8 cellular contexts compared by ENCODE assay signal in genomic region chr2:46329803-46330775, GRCh38. TPM values are rescaled to one million over a fixed set of nuclear protein-coding genes. Genes with fewer than 3 reads are reported as not detected.
DNase-seq lines count a peak whose midpoint lies in the region; ATAC-seq and TF ChIP-seq lines count a peak whose summit lies in the region.

No MANE protein-coding gene starts in this region.

- DNase-seq in HCEC 1CT: peak; percentile 96
- DNase-seq in foreskin fibroblast: peak; percentile 83 to 91
- no peak for DNase-seq in left lobe of liver (ENCODE audit: low spot score)
- no peak for DNase-seq in activated effector memory CD4-positive, alpha-beta T cell treated with anti-CD3 and anti-CD28 coated beads, Interleukin-2, amount 50 U/mL, for 16 hours

- peaks cover 63 to 84% (median 73%) of the 10 kb centered on the region in 3 donors for H3K4me1 ChIP-seq in skeletal muscle tissue (ENCODE audit: control insufficient read depth in 3 of 3, insufficient read depth in 3 of 3, low read length in 3 of 3)

- H3K4me3 ChIP-seq in foreskin fibroblast (ENCODE audit: low read depth in 1 of 2, low read length in 2 of 2): no peak overlapping the region
- H3K4me3 ChIP-seq in skeletal muscle tissue (ENCODE audit: low read length in 3 of 3): no peak overlapping the region

- H3K9ac ChIP-seq in skeletal muscle tissue (ENCODE audit: low read depth in 1 of 3, low read length in 3 of 3): no peak overlapping the region

- no peaks in the 10 kb centered on the region for H3K27me3 ChIP-seq in skeletal muscle tissue (ENCODE audit: control insufficient read depth in 3 of 3, insufficient read depth in 3 of 3, low read length in 3 of 3)

- peak overlapping the region; percentile 43 for H3K27ac ChIP-seq in skeletal muscle tissue (ENCODE audit: low read depth, low read length)

- ATAC-seq in SK-N-SH treated with all-trans-retinoic acid at 6 μM for 48 hours (peak; percentile 32), HG03095 (IDR thresholded peaks at IDR 0.05; ENCODE audit: unreplicated experiment) (no peak), left lobe of liver (no peak), GM21723 (IDR thresholded peaks at IDR 0.05; ENCODE audit: unreplicated experiment) (no peak)

- no peak for TF ChIP-seq CTCF in foreskin fibroblast (IDR thresholded peaks at IDR 0.05; ENCODE audit: low read depth, low read length)

- H3K36me3 ChIP-seq in skeletal muscle tissue (ENCODE audit: control insufficient read depth in 3 of 3, insufficient read depth in 3 of 3, low read length in 3 of 3): no peaks in the 10 kb centered on the region

- H3K9me3 ChIP-seq in skeletal muscle tissue (ENCODE audit: control insufficient read depth in 3 of 3, low read length in 3 of 3): no peaks in the 10 kb centered on the region

TF ChIP-seq in SK-N-SH treated with all-trans-retinoic acid at 6 μM for 48 hours, 23 proteins besides CTCF, POLR2A, EP300 and RAD21:
- TF ChIP-seq CSRNP3 (CRISPR knock-in tag; IDR thresholded peaks at IDR 0.05) (no peak), ZFP3 (CRISPR knock-in tag; IDR thresholded peaks at IDR 0.05) (peak; percentile 13; the same call in 1 of the 2 replicates), ZNF70 (CRISPR knock-in tag; IDR thresholded peaks at IDR 0.05) (no peak), OSR1 (CRISPR knock-in tag; IDR thresholded peaks at IDR 0.05) (no peak), PATZ1 (CRISPR knock-in tag; IDR thresholded peaks at IDR 0.05; ENCODE audit: borderline replicate concordance) (no peak; the same call in 1 of the 2 replicates), ISL1 (CRISPR knock-in tag; IDR thresholded peaks at IDR 0.05) (peak; percentile 70), TCF4 (CRISPR knock-in tag; IDR thresholded peaks at IDR 0.05; ENCODE audit: borderline replicate concordance) (no peak), POU6F1 (CRISPR knock-in tag; IDR thresholded peaks at IDR 0.05; ENCODE audit: borderline replicate concordance, low read depth) (no peak), PPARA (CRISPR knock-in tag; IDR thresholded peaks at IDR 0.05; ENCODE audit: borderline replicate concordance) (no peak), ZNF8 (CRISPR knock-in tag; IDR thresholded peaks at IDR 0.05) (no peak), ZFP30 (CRISPR knock-in tag; IDR thresholded peaks at IDR 0.05) (no peak), CREB5 (CRISPR knock-in tag; IDR thresholded peaks at IDR 0.05; ENCODE audit: low read depth) (peak; percentile 54; the same call in 1 of the 2 replicates), TSHZ2 (CRISPR knock-in tag; IDR thresholded peaks at IDR 0.05) (no peak), CSDC2 (CRISPR knock-in tag; IDR thresholded peaks at IDR 0.05) (0 out of 2 replicates have a peak, but pooled peaks have one; percentile 62)

RNA-seq across cellular contexts. Expression of gene EPAS1, which starts 32.9 kb away (rescaled TPM):
- total RNA-seq in skeletal muscle tissue (13.6 TPM), left lobe of liver (127 TPM)

Comparison
In these comparisons a context has a peak if more than half of its experiments do, and no peak if none do; other contexts are left out.
1. DNase-seq: peak in HCEC 1CT (single experiment) and foreskin fibroblast (2 of 2); none in left lobe of liver (single experiment) and activated effector memory CD4-positive, alpha-beta T cell treated with anti-CD3 and anti-CD28 coated beads, Interleukin-2, amount 50 U/mL, for 16 hours (single experiment).